Comparison of ENCODE assay signal across 8 cellular contexts in genomic region chr6:42898891-42899361, GRCh38. TPM values are rescaled to one million over a fixed set of nuclear protein-coding genes. Genes with fewer than 3 reads are reported as not detected.
DNase-seq lines count a peak whose midpoint lies in the region; ATAC-seq and TF ChIP-seq lines count a peak whose summit lies in the region.

No MANE protein-coding gene starts in this region.

- no peak for DNase-seq in AG04450 (ENCODE audit: low read depth, low spot score)
- peak; percentile 31 for DNase-seq in GOT3 (lab: John Stamatoyannopoulos, UW)
- DNase-seq in NCI-H526 (lab: John Stamatoyannopoulos, UW) = peak; percentile 9 to 84
- DNase-seq in activated CD4-positive, alpha-beta T cell treated with anti-CD3 and anti-CD28 coated beads for 4 hours = peak; percentile 61 to 81
- DNase-seq in dermis blood vessel endothelial cell = peak; percentile 83
- DNase-seq in middle frontal gyrus (ENCODE audit: extremely low spot score, low spot score) = peak; percentile 73
- DNase-seq in stimulated activated CD8-positive, alpha-beta memory T cell treated with anti-CD3 and anti-CD28 coated beads, Interleukin-4, amount 100 ng/mL, for 48 hours = peak; percentile 86

- CTCF ChIA-PET in AG04450 (lab: Charles Lee) = interaction anchor here (0.7 to 4.0 kb wide), 3 partner anchors 125 to 236 kb away, joined by 3 to 29 read pairs (median 3); partner anchors contain the start of gene TBCC

- no peak for ATAC-seq in GM19463 (IDR thresholded peaks at IDR 0.05; ENCODE audit: unreplicated experiment)

- H3K9me3 ChIP-seq in AG04450 (ENCODE audit: control insufficient read depth, insufficient read depth, low read length) = no peaks in the 10 kb centered on the region

- no peak overlapping the region for H3K27ac ChIP-seq in AG04450 (ENCODE audit: low read depth, low read length)

- peak; percentile 68 for TF ChIP-seq CTCF in AG04450 (IDR thresholded peaks at IDR 0.05; ENCODE audit: low read depth, low read length)

- POLR2A ChIA-PET in AG04450 (lab: Yijun Ruan, JAX) = interaction anchor here (0.6 kb wide), 1 partner anchor 93 kb away, joined by 7 read pairs; no protein-coding TSS in a partner anchor

- no peak overlapping the region for H3K4me3 ChIP-seq in AG04450 (ENCODE audit: low read depth, low read length)

- no peaks in the 10 kb centered on the region for H3K27me3 ChIP-seq in AG04450 (ENCODE audit: control insufficient read depth, insufficient read depth, low read length)

RNA-seq across cellular contexts. Expression of gene PTCRA, which starts 16.9 kb away (rescaled TPM):
- polyA plus RNA-seq in AG04450 (2011; rRNA removed) = not detected in 2 replicates
- polyA minus RNA-seq in AG04450 (2011; rRNA and poly(A)+ RNA removed) = not detected in 2 replicates
- total RNA-seq in dermis blood vessel endothelial cell = not detected in 2 replicates

RNA-seq across cellular contexts. Expression of gene RPL7L1, which starts 19.5 kb away (rescaled TPM):
- 45.0 and 48.5 TPM in 2 replicates for polyA plus RNA-seq in AG04450 (2011; rRNA removed)
- 26.1 and 28.7 TPM in 2 replicates for polyA minus RNA-seq in AG04450 (2011; rRNA and poly(A)+ RNA removed)
- 150 and 174 TPM in 2 replicates for total RNA-seq in dermis blood vessel endothelial cell

RNA-seq across cellular contexts. Expression of gene CNPY3, which starts 30.4 kb away (rescaled TPM):
- polyA plus RNA-seq in AG04450 (2011; rRNA removed) = 38.4 and 39.2 TPM in 2 replicates
- polyA minus RNA-seq in AG04450 (2011; rRNA and poly(A)+ RNA removed) = 26.7 and 31.5 TPM in 2 replicates
- 36.1 and 43.4 TPM in 2 replicates for total RNA-seq in dermis blood vessel endothelial cell
